In genomic region chr15:99177679-99178078, GRCh38 we compare ENCODE assay signal across 17 cellular contexts.
"Had no signal": no experiment of that assay in that cellular context is flagged by ENCODE, and none has a peak within 500 bp of the region (broad histone marks: within the 10 kb centered on the region; RNA-seq: fewer than 3 reads in every experiment).

No MANE protein-coding gene starts in this region.

- H3K4me1 Mint-ChIP-seq: activated naive CD4-positive, alpha-beta T cell treated with anti-CD3 and anti-CD28 coated beads, Interleukin-2, amount 10 ng/mL, durations not matched to agents 7 days and 5 days had no signal

- H3K4me3 ChIP-seq: lung, prostate gland, upper lobe of right lung had no signal

- DNase-seq: activated naive CD4-positive, alpha-beta T cell treated with anti-CD3 and anti-CD28 coated beads, Interleukin-2, amount 10 ng/mL, durations not matched to agents 7 days and 5 days; amniotic stem cell; brain microvascular endothelial cell; glutamatergic neuron; left colon; nucleus accumbens; SIG-M5; stimulated activated CD4-positive, alpha-beta T cell treated with anti-CD3 and anti-CD28 coated beads, Interleukin-12 subunit alpha, Interleukin-12 subunit beta, amount 100 ng/mL, for 4 hours; stimulated activated naive CD4-positive, alpha-beta T cell; SW 1271; upper lobe of right lung had no signal

- H3K36me3 ChIP-seq: prostate gland had no signal

- H3K27me3 ChIP-seq: brain microvascular endothelial cell, upper lobe of right lung had no signal

- H3K36me3 Mint-ChIP-seq: activated naive CD4-positive, alpha-beta T cell treated with anti-CD3 and anti-CD28 coated beads, Interleukin-2, amount 10 ng/mL, durations not matched to agents 7 days and 5 days; natural killer cell treated with Interleukin-12 subunit alpha and Interleukin-12 subunit beta and Interleukin-15 and Interleukin-18, amount 100 ng/mL, for 72 hours had no signal

- H3K9me3 ChIP-seq: prostate gland, upper lobe of right lung had no signal

- ATAC-seq: left colon; natural killer cell treated with Interleukin-12 subunit alpha and Interleukin-12 subunit beta and Interleukin-15 and Interleukin-18, amount 100 ng/mL, for 72 hours; sciatic nerve; upper lobe of right lung had no signal

- H3K27ac ChIP-seq: brain microvascular endothelial cell, prostate gland, upper lobe of right lung had no signal

- H3K4me3 Mint-ChIP-seq: activated naive CD4-positive, alpha-beta T cell treated with anti-CD3 and anti-CD28 coated beads, Interleukin-2, amount 10 ng/mL, durations not matched to agents 7 days and 5 days; activated T-helper 1 cell treated with anti-CD3 and anti-CD28 coated beads, Interleukin-12 subunit alpha, Interleukin-12 subunit beta, Interleukin-2, Interleukin-4 antibody, amounts not matched to agents 30 ng/mL and 10 ng/mL and 1 ng/mL, durations not matched to agents 14 hours and 24 hours and 36 hours; natural killer cell treated with Interleukin-12 subunit alpha and Interleukin-12 subunit beta and Interleukin-15 and Interleukin-18, amount 100 ng/mL, for 72 hours; T-helper 2 cell treated with Interferon-gamma antibody and Interleukin-4, amounts not matched to agents 5 μg/mL and 100 μg/mL, for 36 hours had no signal

- H3K27ac Mint-ChIP-seq: activated naive CD4-positive, alpha-beta T cell treated with anti-CD3 and anti-CD28 coated beads, Interleukin-2, amount 10 ng/mL, durations not matched to agents 7 days and 5 days; activated T-helper 1 cell treated with anti-CD3 and anti-CD28 coated beads, Interleukin-12 subunit alpha, Interleukin-12 subunit beta, Interleukin-2, Interleukin-4 antibody, amounts not matched to agents 30 ng/mL and 10 ng/mL and 1 ng/mL, durations not matched to agents 14 hours and 24 hours and 36 hours; natural killer cell treated with Interleukin-12 subunit alpha and Interleukin-12 subunit beta and Interleukin-15 and Interleukin-18, amount 100 ng/mL, for 72 hours; T-helper 2 cell treated with Interferon-gamma antibody and Interleukin-4, amounts not matched to agents 5 μg/mL and 100 μg/mL, for 36 hours had no signal

- H3K4me1 ChIP-seq: prostate gland, upper lobe of right lung had no signal

- H3K9me3 Mint-ChIP-seq: activated naive CD4-positive, alpha-beta T cell treated with anti-CD3 and anti-CD28 coated beads, Interleukin-2, amount 10 ng/mL, durations not matched to agents 7 days and 5 days; activated T-helper 1 cell treated with anti-CD3 and anti-CD28 coated beads, Interleukin-12 subunit alpha, Interleukin-12 subunit beta, Interleukin-2, Interleukin-4 antibody, amounts not matched to agents 30 ng/mL and 10 ng/mL and 1 ng/mL, durations not matched to agents 14 hours and 24 hours and 36 hours; natural killer cell treated with Interleukin-12 subunit alpha and Interleukin-12 subunit beta and Interleukin-15 and Interleukin-18, amount 100 ng/mL, for 72 hours; T-helper 2 cell treated with Interferon-gamma antibody and Interleukin-4, amounts not matched to agents 5 μg/mL and 100 μg/mL, for 36 hours had no signal
